In genomic region chr12:12896261-12896660, GRCh38 we compare ENCODE assay signal across 16 cellular contexts. TPM values are rescaled to one million over a fixed set of nuclear protein-coding genes. Genes with fewer than 3 reads are reported as not detected.
DNase-seq lines count a peak whose midpoint lies in the region; ATAC-seq and TF ChIP-seq lines count a peak whose summit lies in the region.
"Had no signal": no experiment of that assay in that cellular context is flagged by ENCODE, and none has a peak within 500 bp of the region (broad histone marks: within the 10 kb centered on the region; RNA-seq: fewer than 3 reads in every experiment).

No MANE protein-coding gene starts in this region.

- WGBS in thyroid gland, 2 donors = 80 to 84% methylated on average over 2 of the region's 2 CpGs
- WGBS in endodermal cell (ENCODE audit: insufficient coverage in 1 of 2, insufficient read length in 1 of 2), 2 experiments = 88 to 92% methylated on average over 1 to 2 of the region's 2 CpGs

- POLR2A ChIA-PET in A673 (lab: Charles Lee; ENCODE audit: low non-redundant PET) = no interaction called here

- DNase-seq in HCEC 1CT = peak; percentile 95
- no peak for DNase-seq in ascending aorta (ENCODE audit: low spot score in 2 of 2)
- DNase-seq in fibroblast of the conjunctiva (ENCODE audit: low read depth) = peak; percentile 65
- DNase-seq in thyroid gland = no peak
- no peak for DNase-seq in A673 (ENCODE audit: low spot score)
- DNase-seq in NCI-H774 (lab: John Stamatoyannopoulos, UW) = no peak
- no peak for DNase-seq in endodermal cell
- DNase-seq: activated naive CD8-positive, alpha-beta T cell treated with anti-CD3 and anti-CD28 coated beads, Interleukin-2, amount 10 ng/mL, durations not matched to agents 7 days and 5 days; CD4-positive, CD25-positive, alpha-beta regulatory T cell; gastrocnemius medialis; MV-4-11; Peyer's patch had no signal

- ATAC-seq in HG02798 (IDR thresholded peaks at IDR 0.05; ENCODE audit: poor library complexity, unreplicated experiment) = no peak
- ATAC-seq: gastrocnemius medialis had no signal

- H3K4me3 Mint-ChIP-seq in endodermal cell = no peak overlapping the region
- H3K4me3 Mint-ChIP-seq: activated naive CD8-positive, alpha-beta T cell treated with anti-CD3 and anti-CD28 coated beads, Interleukin-2, amount 10 ng/mL, durations not matched to agents 7 days and 5 days; CD4-positive, CD25-positive, alpha-beta regulatory T cell; dendritic cell treated with granulocyte-macrophage colony-stimulating factor and Interleukin-4, amounts not matched to agents 40 ng/mL and 50 ng/mL, for 4 days; T-helper 1 cell treated with Interleukin-12 subunit alpha and Interleukin-12 subunit beta and Interleukin-4 antibody, amounts not matched to agents 30 μg/mL and 1 μg/mL, for 36 hours had no signal

- CTCF ChIA-PET in A673 (lab: Charles Lee) = interaction anchor here (0.6 kb wide), 1 partner anchor 319 kb away, joined by 4 read pairs; no protein-coding TSS in a partner anchor

- no peaks in the 10 kb centered on the region for H3K9me3 Mint-ChIP-seq in endodermal cell
- H3K9me3 Mint-ChIP-seq: activated naive CD8-positive, alpha-beta T cell treated with anti-CD3 and anti-CD28 coated beads, Interleukin-2, amount 10 ng/mL, durations not matched to agents 7 days and 5 days; dendritic cell treated with granulocyte-macrophage colony-stimulating factor and Interleukin-4, amounts not matched to agents 40 ng/mL and 50 ng/mL, for 4 days; T-helper 1 cell treated with Interleukin-12 subunit alpha and Interleukin-12 subunit beta and Interleukin-4 antibody, amounts not matched to agents 30 μg/mL and 1 μg/mL, for 36 hours had no signal

- H3K4me3 ChIP-seq in ascending aorta = peak overlapping the region in 1 of 2 donors; percentile 34
- H3K4me3 ChIP-seq in thyroid gland (replicated peaks in 1 of 3) = no peak overlapping the region
- H3K4me3 ChIP-seq in A673 (ENCODE audit: low read depth, low read length, poor library complexity, severe bottlenecking) = no peak overlapping the region
- H3K4me3 ChIP-seq in endodermal cell (ENCODE audit: low read length) = no peak overlapping the region
- H3K4me3 ChIP-seq: gastrocnemius medialis, Peyer's patch had no signal

- BruUV-seq in A673 (replicated peaks; lab: Mats Ljungman, UMichigan) = no TSS peak

- H3K4me1 Mint-ChIP-seq in endodermal cell = peaks cover 19% of the 10 kb centered on the region

- H3K27ac Mint-ChIP-seq in endodermal cell = no peak overlapping the region
- H3K27ac Mint-ChIP-seq: activated naive CD8-positive, alpha-beta T cell treated with anti-CD3 and anti-CD28 coated beads, Interleukin-2, amount 10 ng/mL, durations not matched to agents 7 days and 5 days; dendritic cell treated with granulocyte-macrophage colony-stimulating factor and Interleukin-4, amounts not matched to agents 40 ng/mL and 50 ng/mL, for 4 days; T-helper 1 cell treated with Interleukin-12 subunit alpha and Interleukin-12 subunit beta and Interleukin-4 antibody, amounts not matched to agents 30 μg/mL and 1 μg/mL, for 36 hours had no signal

- TF ChIP-seq CTCF in ascending aorta (IDR thresholded peaks at IDR 0.05) (no peak), thyroid gland (IDR thresholded peaks at IDR 0.05) (no peak), A673 (conservative IDR thresholded peaks at IDR 0.05; ENCODE audit: low read depth, low read length) (no peak), endodermal cell (conservative IDR thresholded peaks at IDR 0.05) (no peak)

- peaks cover 5 to 38% of the 10 kb centered on the region in 2 donors for H3K4me1 ChIP-seq in ascending aorta
- H3K4me1 ChIP-seq in thyroid gland = peaks cover 42 to 49% of the 10 kb centered on the region in 2 donors
- H3K4me1 ChIP-seq in A673 (ENCODE audit: insufficient read depth, low read length, poor library complexity, severe bottlenecking) = peaks cover 5% of the 10 kb centered on the region
- no peaks in the 10 kb centered on the region for H3K4me1 ChIP-seq in endodermal cell (ENCODE audit: control insufficient read depth, insufficient read depth, low read length)

- H3K36me3 Mint-ChIP-seq in endodermal cell (ENCODE audit: low read depth) = no peaks in the 10 kb centered on the region
- H3K36me3 Mint-ChIP-seq: activated naive CD8-positive, alpha-beta T cell treated with anti-CD3 and anti-CD28 coated beads, Interleukin-2, amount 10 ng/mL, durations not matched to agents 7 days and 5 days; CD4-positive, CD25-positive, alpha-beta regulatory T cell had no signal

- H3K27ac ChIP-seq in ascending aorta = peak overlapping the region; percentile 56 to 93
- peak overlapping the region in 2 of 3 donors; percentile 36 to 53 for H3K27ac ChIP-seq in thyroid gland
- H3K27ac ChIP-seq in A673 (ENCODE audit: low read depth, low read length, poor library complexity, severe bottlenecking) = no peak overlapping the region
- no peak overlapping the region for H3K27ac ChIP-seq in endodermal cell (ENCODE audit: low read depth, low read length)
- H3K27ac ChIP-seq: gastrocnemius medialis, Peyer's patch had no signal

- H3K9me3 ChIP-seq in ascending aorta (no peaks in the 10 kb centered on the region), thyroid gland (no peaks in the 10 kb centered on the region), A673 (ENCODE audit: low read depth, low read length, poor library complexity, severe bottlenecking) (no peaks in the 10 kb centered on the region), endodermal cell (ENCODE audit: control insufficient read depth, low read length) (no peaks in the 10 kb centered on the region)
- H3K9me3 ChIP-seq: gastrocnemius medialis, Peyer's patch had no signal

- no peak overlapping the region for H3K9ac ChIP-seq in endodermal cell (ENCODE audit: extremely low read depth, low read length, poor library complexity, severe bottlenecking)

- intact Hi-C loops in ascending aorta (cut with DNase I) = loop anchor here (5.0 kb wide), 1 partner anchor 169 kb away; no protein-coding TSS in a partner anchor
- intact Hi-C loops in thyroid gland (cut with DNase I) = loop anchor here (10.0 kb wide), 1 partner anchor 171 kb away; no protein-coding TSS in a partner anchor
- intact Hi-C loops in A673 (cut with micrococcal nuclease; ENCODE audit: unreplicated experiment) = no loop called here

- H3K27me3 Mint-ChIP-seq in endodermal cell (ENCODE audit: insufficient read depth) = peaks cover 30% of the 10 kb centered on the region

- TF ChIP-seq POLR2A in thyroid gland (IDR thresholded peaks at IDR 0.05) = no peak

- H3K27me3 ChIP-seq in ascending aorta (no peaks in the 10 kb centered on the region), thyroid gland (no peaks in the 10 kb centered on the region), A673 (replicated peaks; ENCODE audit: insufficient read depth, low read depth, low read length, poor library complexity) (no peaks in the 10 kb centered on the region), endodermal cell (ENCODE audit: control insufficient read depth, insufficient read depth, low read length, poor library complexity, severe bottlenecking) (peaks cover 23% of the 10 kb centered on the region)
- H3K27me3 ChIP-seq: Peyer's patch had no signal

- no peaks in the 10 kb centered on the region for H3K36me3 ChIP-seq in ascending aorta
- H3K36me3 ChIP-seq in thyroid gland = no peaks in the 10 kb centered on the region
- no peaks in the 10 kb centered on the region for H3K36me3 ChIP-seq in A673 (ENCODE audit: insufficient read depth, low read length, poor library complexity, severe bottlenecking)
- H3K36me3 ChIP-seq in endodermal cell (ENCODE audit: control insufficient read depth, insufficient read depth, low read length) = no peaks in the 10 kb centered on the region
- H3K36me3 ChIP-seq: gastrocnemius medialis, Peyer's patch had no signal

RNA-seq across cellular contexts. Expression of gene GPRC5A, which starts 4.9 kb away (rescaled TPM):
- total RNA-seq in ascending aorta (23.8 TPM), thyroid gland (100 to 1,000 TPM; 107 to 207 (median 128) TPM), A673 (2021) (0.22 and 0.56 TPM in 2 replicates), endodermal cell (1 to 10 TPM in 1 of 2 donors, under 1 TPM in 1; 0.15 to 1.0 TPM)
- 0.25 TPM for polyA plus RNA-seq in endodermal cell (2013, experiment 1 of 2)
- polyA plus RNA-seq in endodermal cell (2013, experiment 2 of 2) = 0.33 TPM
- total RNA-seq: activated naive CD8-positive, alpha-beta T cell treated with anti-CD3 and anti-CD28 coated beads, Interleukin-2, amount 10 ng/mL, durations not matched to agents 7 days and 5 days had no signal
- polyA plus RNA-seq: CD4-positive, CD25-positive, alpha-beta regulatory T cell had no signal

RNA-seq across cellular contexts. Expression of gene GPRC5D, which starts 55.7 kb away (rescaled TPM):
- total RNA-seq in ascending aorta (not detected), thyroid gland (not detected), A673 (2021) (not detected in 2 replicates), endodermal cell (not detected)
- polyA plus RNA-seq in endodermal cell (2013, experiment 1 of 2) = not detected
- not detected for polyA plus RNA-seq in endodermal cell (2013, experiment 2 of 2)
- total RNA-seq: activated naive CD8-positive, alpha-beta T cell treated with anti-CD3 and anti-CD28 coated beads, Interleukin-2, amount 10 ng/mL, durations not matched to agents 7 days and 5 days; CD4-positive, CD25-positive, alpha-beta regulatory T cell; G401; gastrocnemius medialis had no signal

Comparison
In these comparisons a context has a peak if more than half of its experiments do, and no peak if none do; other contexts are left out.
1. DNase-seq: peak in HCEC 1CT (single experiment) and fibroblast of the conjunctiva (single experiment); none in ascending aorta (0 of 2), thyroid gland (0 of 2), A673 (single experiment), NCI-H774 (single experiment) and endodermal cell (single experiment).
2. H3K27ac ChIP-seq: peak in ascending aorta (2 of 2) and thyroid gland (2 of 3); none in A673 (single experiment) and endodermal cell (single experiment).
3. RNA of gene GPRC5A, which starts 4.9 kb away (total RNA-seq): 107 to 207 TPM in thyroid gland and 23.8 TPM in ascending aorta (single experiment); 0.15 to 1.0 TPM in endodermal cell and 0.22 to 0.56 TPM in A673; every median in the first group is over 10 times any median in the second.